In genomic region chr5:118174671-118175070, GRCh38 we compare ENCODE assay signal across 30 cellular contexts.
"Had no signal": no experiment of that assay in that cellular context is flagged by ENCODE, and none has a peak within 500 bp of the region (broad histone marks: within the 10 kb centered on the region; RNA-seq: fewer than 3 reads in every experiment).

No MANE protein-coding gene starts in this region.

- H2AFZ ChIP-seq: neural progenitor cell, parathyroid adenoma had no signal

- H3K9ac ChIP-seq: neural progenitor cell, parathyroid adenoma had no signal

- H3K4me3 ChIP-seq: neural progenitor cell, ovary, psoas muscle, skin epidermis, smooth muscle cell, spleen, suprapubic skin, testis, tibial artery, transverse colon, upper lobe of right lung, uterus had no signal

- H3K27me3 ChIP-seq: neural progenitor cell, ovary, spleen, suprapubic skin, testis, tibial artery, transverse colon, upper lobe of right lung, uterus had no signal

- H3K27ac ChIP-seq: neural progenitor cell, ovary, parathyroid adenoma, psoas muscle, skin epidermis, spleen, suprapubic skin, testis, tibial artery, transverse colon, upper lobe of right lung, uterus had no signal

- H3K4me1 ChIP-seq: neural progenitor cell, parathyroid adenoma, psoas muscle, spleen, suprapubic skin, testis, tibial artery, transverse colon, upper lobe of right lung, uterus had no signal

- H3K36me3 ChIP-seq: neural progenitor cell, ovary, spleen, suprapubic skin, tibial artery, transverse colon, upper lobe of right lung, uterus had no signal

- H3K4me2 ChIP-seq: neural progenitor cell, smooth muscle cell had no signal

- H3K9me3 ChIP-seq: ovary, psoas muscle, suprapubic skin, testis, tibial artery, transverse colon, upper lobe of right lung, uterus had no signal

- DNase-seq: naive thymus-derived CD8-positive, alpha-beta T cell; nephron progenitor cell; occipital lobe; ovary; posterior cingulate gyrus; psoas muscle; right cardiac atrium; spleen; stimulated activated CD4-positive, alpha-beta T cell treated with anti-CD3 and anti-CD28 coated beads, Interleukin-12 subunit alpha, Interleukin-12 subunit beta, amount 100 ng/mL, for 4 hours; stimulated activated CD4-positive, alpha-beta T cell treated with anti-CD3 and anti-CD28 coated beads, Interleukin-1b, Interleukin-23, amount 100 ng/mL, for 48 hours; stimulated activated CD4-positive, alpha-beta T cell treated with anti-CD3 and anti-CD28 coated beads, Interleukin-4, amount 100 ng/mL, for 1 hour; stimulated activated CD4-positive, alpha-beta T cell treated with anti-CD3 and anti-CD28 coated beads, Interleukin-4, amount 100 ng/mL, for 4 hours; stimulated activated CD8-positive, alpha-beta memory T cell treated with anti-CD3 and anti-CD28 coated beads, Interleukin-4, amount 100 ng/mL, for 48 hours; stimulated activated naive CD4-positive, alpha-beta T cell; stimulated activated naive CD8-positive, alpha-beta T cell treated with anti-CD3 and anti-CD28 coated beads, Interleukin-15, amount 100 ng/mL, for 72 hours; stimulated activated naive CD8-positive, alpha-beta T cell treated with anti-CD3 and anti-CD28 coated beads, Interleukin-15, Interleukin-2, amounts not matched to agents 100 U/mL and 50 U/mL, for 24 hours; substantia nigra; testis; tibial artery; transverse colon; upper lobe of right lung; uterus had no signal

- H3K79me2 ChIP-seq: parathyroid adenoma had no signal

- ATAC-seq: naive thymus-derived CD8-positive, alpha-beta T cell; natural killer cell treated with Interleukin-12 subunit alpha and Interleukin-12 subunit beta and Interleukin-15 and Interleukin-18, amount 100 ng/mL, for 72 hours; psoas muscle; right cardiac atrium; sciatic nerve; stimulated activated memory B cell treated with anti-CD40 and anti-IgM and Interleukin-4, amounts not matched to agents 10 μg/mL and 1 μg/mL and 100 μg/mL, for 72 hours; stimulated activated naive CD8-positive, alpha-beta T cell treated with anti-CD3 and anti-CD28 coated beads, Interleukin-15, amount 100 ng/mL, for 72 hours; stimulated activated naive CD8-positive, alpha-beta T cell treated with anti-CD3 and anti-CD28 coated beads, Interleukin-15, Interleukin-2, amounts not matched to agents 100 U/mL and 50 U/mL, for 24 hours; upper lobe of right lung had no signal
